In genomic region chr6:127457444-127458064, GRCh38 we compare ENCODE assay signal across 12 cellular contexts. TPM values are rescaled to one million over a fixed set of nuclear protein-coding genes. Genes with fewer than 3 reads are reported as not detected.
DNase-seq lines count a peak whose midpoint lies in the region; ATAC-seq, FAIRE-seq and TF ChIP-seq lines count a peak whose summit lies in the region.
"Had no signal": no experiment of that assay in that cellular context is flagged by ENCODE, and none has a peak within 500 bp of the region (broad histone marks: within the 10 kb centered on the region; RNA-seq: fewer than 3 reads in every experiment).

No MANE protein-coding gene starts in this region.

- no peak overlapping the region for H3K27ac Mint-ChIP-seq in activated CD8-positive, alpha-beta T cell treated with anti-CD3 and anti-CD28 coated beads for 36 hours
- H3K27ac Mint-ChIP-seq: stimulated activated effector memory CD8-positive, alpha-beta T cell treated with anti-CD3 and anti-CD28 coated beads, Interleukin-12 subunit alpha, Interleukin-12 subunit beta, amount 100 ng/mL, for 72 hours had no signal

- peak; percentile 97 to 99 for DNase-seq in Kasumi-1 (lab: John Stamatoyannopoulos, UW)
- no peak for DNase-seq in K562 (ENCODE audit: extremely low read depth in 1 of 4, low spot score in 3 of 4)
- DNase-seq in left lung, result no peak
- DNase-seq in suprapubic skin (ENCODE audit: low spot score in 2 of 2), result no peak
- no peak for DNase-seq in mucosa of gallbladder (ENCODE audit: low spot score)
- DNase-seq in stimulated activated CD4-positive, alpha-beta T cell treated with anti-CD3 and anti-CD28 coated beads, Interleukin-1b, Interleukin-23, amount 100 ng/mL, for 48 hours, result no peak
- no peak for DNase-seq in activated CD8-positive, alpha-beta T cell treated with anti-CD3 and anti-CD28 coated beads for 36 hours
- DNase-seq: dorsolateral prefrontal cortex, naive B cell had no signal

- H3K79me2 ChIP-seq in K562 (ENCODE audit: control insufficient read depth, insufficient read depth, low read length), result no peaks in the 10 kb centered on the region

- no peaks in the 10 kb centered on the region for H3K36me3 Mint-ChIP-seq in activated CD8-positive, alpha-beta T cell treated with anti-CD3 and anti-CD28 coated beads for 36 hours (ENCODE audit: low read depth)
- H3K36me3 Mint-ChIP-seq: naive B cell had no signal

- no peak overlapping the region for H2AFZ ChIP-seq in K562 (ENCODE audit: low read depth, low read length)

- no peak for TF ChIP-seq CTCF in K562 (IDR thresholded peaks at IDR 0.05 in 2 of 3, conservative IDR thresholded peaks at IDR 0.05 in 1 of 3; ENCODE audit: insufficient read depth in 2 of 3, low read depth in 1 of 3, low read length in 3 of 3)
- TF ChIP-seq CTCF in left lung (IDR thresholded peaks at IDR 0.05), result no peak
- TF ChIP-seq CTCF in suprapubic skin (IDR thresholded peaks at IDR 0.05), result no peak
- no peak for TF ChIP-seq CTCF in activated CD8-positive, alpha-beta T cell treated with anti-CD3 and anti-CD28 coated beads for 36 hours (IDR thresholded peaks at IDR 0.05)

- H3K27ac ChIP-seq in K562 (ENCODE audit: extremely low read depth, low read depth, low read length) (no peak overlapping the region), left lung (peak overlapping the region; percentile 64 to 90), suprapubic skin (peak overlapping the region; percentile 51)

- no peak overlapping the region for H3K9ac ChIP-seq in K562 (ENCODE audit: insufficient read depth in 1 of 2, low read depth in 2 of 2, low read length in 2 of 2)

- no peaks in the 10 kb centered on the region for H3K9me3 Mint-ChIP-seq in activated CD8-positive, alpha-beta T cell treated with anti-CD3 and anti-CD28 coated beads for 36 hours
- H3K9me3 Mint-ChIP-seq: naive B cell; stimulated activated effector memory CD8-positive, alpha-beta T cell treated with anti-CD3 and anti-CD28 coated beads, Interleukin-12 subunit alpha, Interleukin-12 subunit beta, amount 100 ng/mL, for 72 hours had no signal

- CTCF ChIA-PET in K562 (lab: Yijun Ruan, JAX; ENCODE audit: low intra/inter-chr PET ratio), result no interaction called here
- CTCF ChIA-PET in activated CD8-positive, alpha-beta T cell treated with anti-CD3 and anti-CD28 coated beads for 36 hours (lab: Charles Lee), result no interaction called here

- BruUV-seq in K562 (replicated peaks; lab: Mats Ljungman, UMichigan), result no TSS peak

- H3K9me1 ChIP-seq in K562 (ENCODE audit: control insufficient read depth, insufficient read depth, low read length), result no peaks in the 10 kb centered on the region

- TF ChIP-seq EP300 in K562 (IDR thresholded peaks at IDR 0.05; ENCODE audit: low read length), result no peak
- TF ChIP-seq EP300 in suprapubic skin (IDR thresholded peaks at IDR 0.05), result no peak

- TF ChIP-seq RAD21 in K562 (CRISPR knock-in tag; conservative IDR thresholded peaks at IDR 0.05 in 1 of 2, IDR thresholded peaks at IDR 0.05 in 1 of 2), result no peak

- no peak overlapping the region for H3K4me2 ChIP-seq in K562 (ENCODE audit: insufficient read depth, low read length)

- no peaks in the 10 kb centered on the region for H3K4me1 ChIP-seq in K562 (replicated peaks in 1 of 2; ENCODE audit: control insufficient read depth in 2 of 2, insufficient read depth in 2 of 2, low read length in 2 of 2)
- peaks cover 0 to 17% of the 10 kb centered on the region in 2 donors for H3K4me1 ChIP-seq in left lung
- peaks cover 29% of the 10 kb centered on the region for H3K4me1 ChIP-seq in suprapubic skin

- no peak overlapping the region for H3K4me3 ChIP-seq in K562
- H3K4me3 ChIP-seq in left lung, result peak overlapping the region; percentile 31 to 39
- peak overlapping the region; percentile 26 for H3K4me3 ChIP-seq in suprapubic skin

- H3K9me3 ChIP-seq in K562 (replicated peaks; ENCODE audit: control insufficient read depth, insufficient read depth, low read depth, low read length) (no peaks in the 10 kb centered on the region), left lung (no peaks in the 10 kb centered on the region), suprapubic skin (no peaks in the 10 kb centered on the region)

- in situ Hi-C loops in K562 (cut with MboI), result no loop called here

- no peaks in the 10 kb centered on the region for H3K27me3 ChIP-seq in K562 (ENCODE audit: control insufficient read depth in 2 of 2, insufficient read depth in 2 of 2, low read length in 2 of 2)
- H3K27me3 ChIP-seq in left lung, result no peaks in the 10 kb centered on the region
- no peaks in the 10 kb centered on the region for H3K27me3 ChIP-seq in suprapubic skin
- H3K27me3 ChIP-seq: dorsolateral prefrontal cortex had no signal

- FAIRE-seq in K562 (lab: Jason Lieb, UNC), result no peak
- FAIRE-seq: G401.6 had no signal

- POLR2A ChIA-PET in K562 (lab: Yijun Ruan, JAX), result no interaction called here
- POLR2A ChIA-PET in activated CD8-positive, alpha-beta T cell treated with anti-CD3 and anti-CD28 coated beads for 36 hours (lab: Charles Lee), result no interaction called here

- ATAC-seq in K562 (no peak), left lung (peak; percentile 73), HG03025 (IDR thresholded peaks at IDR 0.05; ENCODE audit: low FRiP score, unreplicated experiment) (no peak)
- ATAC-seq in activated CD8-positive, alpha-beta T cell treated with anti-CD3 and anti-CD28 coated beads for 36 hours, result no peak
- ATAC-seq: stimulated activated effector memory CD8-positive, alpha-beta T cell treated with anti-CD3 and anti-CD28 coated beads, Interleukin-12 subunit alpha, Interleukin-12 subunit beta, amount 100 ng/mL, for 72 hours had no signal

- TF ChIP-seq POLR2A in K562 (conservative IDR thresholded peaks at IDR 0.05) (no peak), suprapubic skin (IDR thresholded peaks at IDR 0.05) (no peak)

- no peak overlapping the region for H3K4me3 Mint-ChIP-seq in activated CD8-positive, alpha-beta T cell treated with anti-CD3 and anti-CD28 coated beads for 36 hours
- H3K4me3 Mint-ChIP-seq: naive B cell; stimulated activated effector memory CD8-positive, alpha-beta T cell treated with anti-CD3 and anti-CD28 coated beads, Interleukin-12 subunit alpha, Interleukin-12 subunit beta, amount 100 ng/mL, for 72 hours had no signal

- H3K36me3 ChIP-seq in K562 (ENCODE audit: control insufficient read depth, insufficient read depth, low read length) (no peaks in the 10 kb centered on the region), left lung (no peaks in the 10 kb centered on the region), suprapubic skin (no peaks in the 10 kb centered on the region)

- peaks cover 2% of the 10 kb centered on the region for H3K27me3 Mint-ChIP-seq in activated CD8-positive, alpha-beta T cell treated with anti-CD3 and anti-CD28 coated beads for 36 hours

- WGBS in K562 (ENCODE audit: insufficient coverage, low coverage, missing lambda C conversion rate), result 0% methylated on average over 3 of the region's 3 CpGs
- 43% methylated on average over 3 of the region's 3 CpGs for WGBS in suprapubic skin

- no peaks in the 10 kb centered on the region for H4K20me1 ChIP-seq in K562 (replicated peaks; ENCODE audit: control insufficient read depth, insufficient read depth, low read length)

- H3K4me1 Mint-ChIP-seq in activated CD8-positive, alpha-beta T cell treated with anti-CD3 and anti-CD28 coated beads for 36 hours (ENCODE audit: low read depth), result no peaks in the 10 kb centered on the region
- H3K4me1 Mint-ChIP-seq: naive B cell; stimulated activated effector memory CD8-positive, alpha-beta T cell treated with anti-CD3 and anti-CD28 coated beads, Interleukin-12 subunit alpha, Interleukin-12 subunit beta, amount 100 ng/mL, for 72 hours had no signal

- intact Hi-C loops in K562 (cut with micrococcal nuclease), result no loop called here
- intact Hi-C loops in left lung (cut with DNase I), result no loop called here
- intact Hi-C loops in activated CD8-positive, alpha-beta T cell treated with anti-CD3 and anti-CD28 coated beads for 36 hours (cut with micrococcal nuclease), result no loop called here

TF ChIP-seq in K562, 482 proteins besides CTCF, POLR2A, EP300 and RAD21 (continues in another document):
- TF ChIP-seq CEBPB (tag; IDR thresholded peaks at IDR 0.05) (peak; percentile 74), CREB3 (tag; conservative IDR thresholded peaks at IDR 0.05; ENCODE audit: low read depth) (no peak)

RNA-seq across cellular contexts. Expression of gene KIAA0408, which starts 1.6 kb away (rescaled TPM):
- total RNA-seq in K562 (2011; cell fraction: chromatin; rRNA removed; ENCODE audit: low replicate concordance), result not detected in 2 replicates
- not detected in 2 replicates for total RNA-seq in K562 (2011; cell fraction: nucleolus; rRNA removed)
- total RNA-seq in K562 (2011; cell fraction: nucleoplasm; rRNA removed), result not detected in 2 replicates
- not detected in 2 replicates for total RNA-seq in K562 (2014; rRNA removed)
- total RNA-seq in K562 (2014; rRNA removed; fragmentation: Illumina TruSeq; extraction: Trizol), result not detected in 2 replicates
- total RNA-seq in K562 (2015; rRNA removed; fragmentation: Illumina TruSeq; extraction: Trizol), result not detected in 2 replicates
- total RNA-seq in K562 (2021), result 0.11 TPM in 1 of 2 replicates, not detected in the other
- not detected in 2 replicates for polyA plus RNA-seq in K562 (2011; rRNA removed)
- polyA plus RNA-seq in K562 (2011; cell fraction: cytosol; rRNA removed), result not detected in 2 replicates
- polyA plus RNA-seq in K562 (2011; cell fraction: nucleus; rRNA removed), result not detected in 2 replicates
- polyA plus RNA-seq in K562 (2012), result 0.03 TPM in 1 of 2 replicates, not detected in the other
- polyA plus RNA-seq in K562 (2014; fragmentation: Illumina TruSeq; extraction: Trizol), result not detected in 2 replicates
- not detected for polyA plus RNA-seq in K562 (2014; fragmentation: Nextera tagmentation; extraction: Ambion mirVana)
- polyA plus RNA-seq in K562 (2014; rRNA removed), result not detected in 2 replicates
- not detected in 2 replicates for polyA minus RNA-seq in K562 (2011; rRNA and poly(A)+ RNA removed)
- polyA minus RNA-seq in K562 (2011; cell fraction: cytosol; rRNA and poly(A)+ RNA removed), result not detected in 2 replicates
- not detected in 2 replicates for polyA minus RNA-seq in K562 (2011; cell fraction: nucleus; rRNA and poly(A)+ RNA removed)
- total RNA-seq in left lung, result 10 to 100 TPM; 19.1 to 50.0 TPM
- 1 to 10 TPM in 3 of 4 donors, not detected in 1; 1.4 to 2.7 (median 1.7) TPM for total RNA-seq in suprapubic skin
- total RNA-seq in mucosa of gallbladder, result 6.8 TPM
- total RNA-seq in activated CD8-positive, alpha-beta T cell treated with anti-CD3 and anti-CD28 coated beads for 36 hours, result 1 to 10 TPM; 1.8 to 2.6 TPM

Comparison
In these comparisons a context has a peak if more than half of its experiments do, and no peak if none do; other contexts are left out.
1. DNase-seq: peak in Kasumi-1 (2 of 2); none in K562 (0 of 4), left lung (0 of 2), suprapubic skin (0 of 2), mucosa of gallbladder (single experiment), stimulated activated CD4-positive, alpha-beta T cell treated with anti-CD3 and anti-CD28 coated beads, Interleukin-1b, Interleukin-23, amount 100 ng/mL, for 48 hours (single experiment) and activated CD8-positive, alpha-beta T cell treated with anti-CD3 and anti-CD28 coated beads for 36 hours (single experiment).